ENCODE assay signal across 1 cellular context in the genomic region with DNA sequence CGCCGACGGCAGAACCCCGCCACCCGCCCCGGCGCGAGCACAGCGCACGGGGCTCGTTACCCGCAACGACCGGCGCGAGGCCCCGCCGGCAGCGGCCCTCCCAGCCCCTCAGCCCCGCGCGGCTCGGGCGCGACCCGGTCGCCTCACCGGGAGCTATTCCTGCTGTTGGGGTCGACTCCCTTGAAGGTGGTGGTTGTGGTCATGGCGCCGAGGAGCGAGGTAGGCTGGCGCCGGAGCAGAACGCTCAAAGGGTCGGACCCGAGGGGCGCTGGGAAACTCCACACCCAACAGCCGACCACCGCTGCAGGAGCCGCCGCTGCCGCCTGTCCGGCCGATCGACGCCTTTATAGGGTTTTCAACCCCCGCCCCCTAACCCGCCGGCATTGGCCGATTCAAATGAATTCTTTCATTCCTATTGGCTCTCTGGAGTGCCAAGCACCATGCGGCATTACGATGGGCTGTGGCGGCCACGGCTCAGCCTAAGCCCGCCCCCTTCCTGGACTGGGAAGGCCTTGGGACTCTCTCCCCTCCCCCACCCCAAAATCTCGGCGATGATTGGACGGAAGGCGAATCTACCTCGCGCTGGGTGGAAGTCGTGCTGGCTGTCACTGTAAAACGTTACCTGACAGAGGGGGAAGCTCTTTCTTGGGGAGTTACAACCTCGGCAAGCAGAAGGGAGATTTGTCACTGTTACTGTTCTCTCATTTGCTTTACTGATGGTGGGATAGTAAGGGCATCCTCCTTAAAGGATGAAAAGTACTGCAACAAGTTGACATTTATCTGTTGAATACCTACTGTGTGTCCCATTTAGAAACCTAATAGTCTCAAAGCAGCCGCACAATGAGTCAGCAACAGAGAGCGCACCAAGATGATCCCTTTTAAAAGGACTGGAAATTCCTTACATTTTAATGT.
TF ChIP-seq lines count a peak whose summit lies in the region.

A gene with protein sequence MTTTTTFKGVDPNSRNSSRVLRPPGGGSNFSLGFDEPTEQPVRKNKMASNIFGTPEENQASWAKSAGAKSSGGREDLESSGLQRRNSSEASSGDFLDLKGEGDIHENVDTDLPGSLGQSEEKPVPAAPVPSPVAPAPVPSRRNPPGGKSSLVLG (minus strand): TSS at position 318 of the 912 bp plus-strand sequence. CDS start 115 bp downstream, at position 203.

TF ChIP-seq in K562, 482 proteins besides CTCF, POLR2A, EP300 and RAD21 (continued from another document and continues in another):
- TF ChIP-seq, protein P1, sequence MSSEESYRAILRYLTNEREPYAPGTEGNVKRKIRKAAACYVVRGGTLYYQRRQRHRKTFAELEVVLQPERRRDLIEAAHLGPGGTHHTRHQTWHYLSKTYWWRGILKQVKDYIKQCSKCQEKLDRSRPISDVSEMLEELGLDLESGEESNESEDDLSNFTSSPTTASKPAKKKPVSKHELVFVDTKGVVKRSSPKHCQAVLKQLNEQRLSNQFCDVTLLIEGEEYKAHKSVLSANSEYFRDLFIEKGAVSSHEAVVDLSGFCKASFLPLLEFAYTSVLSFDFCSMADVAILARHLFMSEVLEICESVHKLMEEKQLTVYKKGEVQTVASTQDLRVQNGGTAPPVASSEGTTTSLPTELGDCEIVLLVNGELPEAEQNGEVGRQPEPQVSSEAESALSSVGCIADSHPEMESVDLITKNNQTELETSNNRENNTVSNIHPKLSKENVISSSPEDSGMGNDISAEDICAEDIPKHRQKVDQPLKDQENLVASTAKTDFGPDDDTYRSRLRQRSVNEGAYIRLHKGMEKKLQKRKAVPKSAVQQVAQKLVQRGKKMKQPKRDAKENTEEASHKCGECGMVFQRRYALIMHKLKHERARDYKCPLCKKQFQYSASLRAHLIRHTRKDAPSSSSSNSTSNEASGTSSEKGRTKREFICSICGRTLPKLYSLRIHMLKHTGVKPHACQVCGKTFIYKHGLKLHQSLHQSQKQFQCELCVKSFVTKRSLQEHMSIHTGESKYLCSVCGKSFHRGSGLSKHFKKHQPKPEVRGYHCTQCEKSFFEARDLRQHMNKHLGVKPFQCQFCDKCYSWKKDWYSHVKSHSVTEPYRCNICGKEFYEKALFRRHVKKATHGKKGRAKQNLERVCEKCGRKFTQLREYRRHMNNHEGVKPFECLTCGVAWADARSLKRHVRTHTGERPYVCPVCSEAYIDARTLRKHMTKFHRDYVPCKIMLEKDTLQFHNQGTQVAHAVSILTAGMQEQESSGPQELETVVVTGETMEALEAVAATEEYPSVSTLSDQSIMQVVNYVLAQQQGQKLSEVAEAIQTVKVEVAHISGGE (CRISPR knock-in tag; IDR thresholded peaks at IDR 0.05): peak in 1 of 3 experiments; percentile 83; a peak in 2 of 6 replicates
- TF ChIP-seq, protein P2, sequence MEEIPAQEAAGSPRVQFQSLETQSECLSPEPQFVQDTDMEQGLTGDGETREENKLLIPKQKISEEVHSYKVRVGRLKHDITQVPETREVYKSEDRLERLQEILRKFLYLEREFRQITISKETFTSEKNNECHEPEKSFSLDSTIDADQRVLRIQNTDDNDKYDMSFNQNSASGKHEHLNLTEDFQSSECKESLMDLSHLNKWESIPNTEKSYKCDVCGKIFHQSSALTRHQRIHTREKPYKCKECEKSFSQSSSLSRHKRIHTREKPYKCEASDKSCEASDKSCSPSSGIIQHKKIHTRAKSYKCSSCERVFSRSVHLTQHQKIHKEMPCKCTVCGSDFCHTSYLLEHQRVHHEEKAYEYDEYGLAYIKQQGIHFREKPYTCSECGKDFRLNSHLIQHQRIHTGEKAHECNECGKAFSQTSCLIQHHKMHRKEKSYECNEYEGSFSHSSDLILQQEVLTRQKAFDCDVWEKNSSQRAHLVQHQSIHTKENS (CRISPR knock-in tag; IDR thresholded peaks at IDR 0.05): no peak
- TF ChIP-seq POLR2H (tag; IDR thresholded peaks at IDR 0.05; ENCODE audit: low read depth): peak; percentile 98
- TF ChIP-seq, protein P3, sequence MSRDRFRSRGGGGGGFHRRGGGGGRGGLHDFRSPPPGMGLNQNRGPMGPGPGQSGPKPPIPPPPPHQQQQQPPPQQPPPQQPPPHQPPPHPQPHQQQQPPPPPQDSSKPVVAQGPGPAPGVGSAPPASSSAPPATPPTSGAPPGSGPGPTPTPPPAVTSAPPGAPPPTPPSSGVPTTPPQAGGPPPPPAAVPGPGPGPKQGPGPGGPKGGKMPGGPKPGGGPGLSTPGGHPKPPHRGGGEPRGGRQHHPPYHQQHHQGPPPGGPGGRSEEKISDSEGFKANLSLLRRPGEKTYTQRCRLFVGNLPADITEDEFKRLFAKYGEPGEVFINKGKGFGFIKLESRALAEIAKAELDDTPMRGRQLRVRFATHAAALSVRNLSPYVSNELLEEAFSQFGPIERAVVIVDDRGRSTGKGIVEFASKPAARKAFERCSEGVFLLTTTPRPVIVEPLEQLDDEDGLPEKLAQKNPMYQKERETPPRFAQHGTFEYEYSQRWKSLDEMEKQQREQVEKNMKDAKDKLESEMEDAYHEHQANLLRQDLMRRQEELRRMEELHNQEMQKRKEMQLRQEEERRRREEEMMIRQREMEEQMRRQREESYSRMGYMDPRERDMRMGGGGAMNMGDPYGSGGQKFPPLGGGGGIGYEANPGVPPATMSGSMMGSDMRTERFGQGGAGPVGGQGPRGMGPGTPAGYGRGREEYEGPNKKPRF (IDR thresholded peaks at IDR 0.05; ENCODE audit: low read depth, low read length): no peak
- no peak for TF ChIP-seq HNRNPUL1 (IDR thresholded peaks at IDR 0.05; ENCODE audit: low read length)
- TF ChIP-seq, protein P4, sequence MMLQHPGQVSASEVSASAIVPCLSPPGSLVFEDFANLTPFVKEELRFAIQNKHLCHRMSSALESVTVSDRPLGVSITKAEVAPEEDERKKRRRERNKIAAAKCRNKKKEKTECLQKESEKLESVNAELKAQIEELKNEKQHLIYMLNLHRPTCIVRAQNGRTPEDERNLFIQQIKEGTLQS (IDR thresholded peaks at IDR 0.05): peak; percentile 59; the same call in 1 of the 2 replicates
- TF ChIP-seq, protein P4 (CRISPR knock-in tag; conservative IDR thresholded peaks at IDR 0.05): no peak
- TF ChIP-seq SP1 (CRISPR knock-in tag; IDR thresholded peaks at IDR 0.05): peak; percentile 85
- no peak for TF ChIP-seq SRSF3 (IDR thresholded peaks at IDR 0.05; ENCODE audit: insufficient read depth, low read length)
- no peak for TF ChIP-seq MEF2A (IDR thresholded peaks at IDR 0.05; ENCODE audit: control insufficient read depth, low read depth, low read length)
- peak; percentile 93 for TF ChIP-seq RBBP5 (IDR thresholded peaks at IDR 0.05; ENCODE audit: borderline replicate concordance, insufficient read depth, low read length, poor library complexity, severe bottlenecking)
- peak; percentile 71 for TF ChIP-seq SMARCA4 (IDR thresholded peaks at IDR 0.05)
- TF ChIP-seq, protein P5, sequence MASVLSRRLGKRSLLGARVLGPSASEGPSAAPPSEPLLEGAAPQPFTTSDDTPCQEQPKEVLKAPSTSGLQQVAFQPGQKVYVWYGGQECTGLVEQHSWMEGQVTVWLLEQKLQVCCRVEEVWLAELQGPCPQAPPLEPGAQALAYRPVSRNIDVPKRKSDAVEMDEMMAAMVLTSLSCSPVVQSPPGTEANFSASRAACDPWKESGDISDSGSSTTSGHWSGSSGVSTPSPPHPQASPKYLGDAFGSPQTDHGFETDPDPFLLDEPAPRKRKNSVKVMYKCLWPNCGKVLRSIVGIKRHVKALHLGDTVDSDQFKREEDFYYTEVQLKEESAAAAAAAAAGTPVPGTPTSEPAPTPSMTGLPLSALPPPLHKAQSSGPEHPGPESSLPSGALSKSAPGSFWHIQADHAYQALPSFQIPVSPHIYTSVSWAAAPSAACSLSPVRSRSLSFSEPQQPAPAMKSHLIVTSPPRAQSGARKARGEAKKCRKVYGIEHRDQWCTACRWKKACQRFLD (CRISPR knock-in tag; IDR thresholded peaks at IDR 0.05): no peak; the same call in 1 of the 2 replicates
- no peak for TF ChIP-seq FOXJ3 (CRISPR knock-in tag; IDR thresholded peaks at IDR 0.05)
- no peak for TF ChIP-seq ZNF140 (CRISPR knock-in tag; IDR thresholded peaks at IDR 0.05)
- TF ChIP-seq, protein P6, sequence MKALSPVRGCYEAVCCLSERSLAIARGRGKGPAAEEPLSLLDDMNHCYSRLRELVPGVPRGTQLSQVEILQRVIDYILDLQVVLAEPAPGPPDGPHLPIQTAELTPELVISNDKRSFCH (CRISPR knock-in tag; IDR thresholded peaks at IDR 0.05): no peak
- TF ChIP-seq, protein P6 (tag; IDR thresholded peaks at IDR 0.05): peak; percentile 39
- peak; percentile 48 for TF ChIP-seq CCNT2 (IDR thresholded peaks at IDR 0.05; ENCODE audit: borderline replicate concordance, extremely low read depth, insufficient read length, low read depth, low read length)
- TF ChIP-seq CBFA2T3 (IDR thresholded peaks at IDR 0.05): peak; percentile 7; the same call in 1 of the 2 replicates
- peak; percentile 19; the same call in 1 of the 2 replicates for TF ChIP-seq NCOR1 (IDR thresholded peaks at IDR 0.05)
- TF ChIP-seq, protein P7, sequence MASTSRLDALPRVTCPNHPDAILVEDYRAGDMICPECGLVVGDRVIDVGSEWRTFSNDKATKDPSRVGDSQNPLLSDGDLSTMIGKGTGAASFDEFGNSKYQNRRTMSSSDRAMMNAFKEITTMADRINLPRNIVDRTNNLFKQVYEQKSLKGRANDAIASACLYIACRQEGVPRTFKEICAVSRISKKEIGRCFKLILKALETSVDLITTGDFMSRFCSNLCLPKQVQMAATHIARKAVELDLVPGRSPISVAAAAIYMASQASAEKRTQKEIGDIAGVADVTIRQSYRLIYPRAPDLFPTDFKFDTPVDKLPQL (IDR thresholded peaks at IDR 0.05; ENCODE audit: extremely low read depth, insufficient read length): peak; percentile 85
- peak; percentile 89 for TF ChIP-seq ZNF316 (IDR thresholded peaks at IDR 0.05)
- peak; percentile 89 for TF ChIP-seq ZBTB7A (IDR thresholded peaks at IDR 0.05; ENCODE audit: borderline replicate concordance, control insufficient read depth, low read depth, low read length)
- TF ChIP-seq XRCC5 (IDR thresholded peaks at IDR 0.05; ENCODE audit: low read depth, low read length): 0 out of 2 replicates have a peak, but pooled peaks have one; percentile 11
- peak; percentile 59 for TF ChIP-seq PHF20 (IDR thresholded peaks at IDR 0.05; ENCODE audit: partially characterized antibody)
- TF ChIP-seq SRSF1 (IDR thresholded peaks at IDR 0.05; ENCODE audit: low read depth, low read length): peak; percentile 82; the same call in 1 of the 2 replicates
- peak; percentile 43; the same call in 1 of the 2 replicates for TF ChIP-seq SMAD4 (CRISPR knock-in tag; conservative IDR thresholded peaks at IDR 0.05)
- no peak for TF ChIP-seq ZNF551 (CRISPR knock-in tag; IDR thresholded peaks at IDR 0.05)
- TF ChIP-seq KDM5B (IDR thresholded peaks at IDR 0.05; ENCODE audit: insufficient replicate concordance, low read depth, low read length): peak; percentile 100
- peak in 1 of 2 experiments; percentile 13; a peak in 1 of 4 replicates for TF ChIP-seq TEAD1 (CRISPR knock-in tag; IDR thresholded peaks at IDR 0.05)
- 0 out of 2 replicates have a peak, but pooled peaks have one; percentile 19 for TF ChIP-seq BACH1 (tag; IDR thresholded peaks at IDR 0.05)
- TF ChIP-seq, protein P8, sequence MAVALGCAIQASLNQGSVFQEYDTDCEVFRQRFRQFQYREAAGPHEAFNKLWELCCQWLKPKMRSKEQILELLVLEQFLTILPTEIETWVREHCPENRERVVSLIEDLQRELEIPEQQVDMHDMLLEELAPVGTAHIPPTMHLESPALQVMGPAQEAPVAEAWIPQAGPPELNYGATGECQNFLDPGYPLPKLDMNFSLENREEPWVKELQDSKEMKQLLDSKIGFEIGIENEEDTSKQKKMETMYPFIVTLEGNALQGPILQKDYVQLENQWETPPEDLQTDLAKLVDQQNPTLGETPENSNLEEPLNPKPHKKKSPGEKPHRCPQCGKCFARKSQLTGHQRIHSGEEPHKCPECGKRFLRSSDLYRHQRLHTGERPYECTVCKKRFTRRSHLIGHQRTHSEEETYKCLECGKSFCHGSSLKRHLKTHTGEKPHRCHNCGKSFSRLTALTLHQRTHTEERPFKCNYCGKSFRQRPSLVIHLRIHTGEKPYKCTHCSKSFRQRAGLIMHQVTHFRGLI (CRISPR knock-in tag; IDR thresholded peaks at IDR 0.05): no peak
- peak; percentile 85; the same call in 1 of the 2 replicates for TF ChIP-seq GATAD2B (IDR thresholded peaks at IDR 0.05; ENCODE audit: borderline replicate concordance)
- TF ChIP-seq TAF7 (tag; IDR thresholded peaks at IDR 0.05): peak; percentile 45; the same call in 1 of the 2 replicates
- TF ChIP-seq RNF2 (IDR thresholded peaks at IDR 0.05): peak; percentile 93
- TF ChIP-seq ZNF212 (CRISPR knock-in tag; IDR thresholded peaks at IDR 0.05): 0 out of 2 replicates have a peak, but pooled peaks have one; percentile 79
- TF ChIP-seq, protein P9, sequence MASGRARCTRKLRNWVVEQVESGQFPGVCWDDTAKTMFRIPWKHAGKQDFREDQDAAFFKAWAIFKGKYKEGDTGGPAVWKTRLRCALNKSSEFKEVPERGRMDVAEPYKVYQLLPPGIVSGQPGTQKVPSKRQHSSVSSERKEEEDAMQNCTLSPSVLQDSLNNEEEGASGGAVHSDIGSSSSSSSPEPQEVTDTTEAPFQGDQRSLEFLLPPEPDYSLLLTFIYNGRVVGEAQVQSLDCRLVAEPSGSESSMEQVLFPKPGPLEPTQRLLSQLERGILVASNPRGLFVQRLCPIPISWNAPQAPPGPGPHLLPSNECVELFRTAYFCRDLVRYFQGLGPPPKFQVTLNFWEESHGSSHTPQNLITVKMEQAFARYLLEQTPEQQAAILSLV (tag; IDR thresholded peaks at IDR 0.05): no peak
- TF ChIP-seq ESRRA (IDR thresholded peaks at IDR 0.05; ENCODE audit: borderline replicate concordance, low read depth): peak; percentile 37; the same call in 1 of the 2 replicates
- no peak for TF ChIP-seq ZNF830 (CRISPR knock-in tag; IDR thresholded peaks at IDR 0.05)
- TF ChIP-seq, protein P10, sequence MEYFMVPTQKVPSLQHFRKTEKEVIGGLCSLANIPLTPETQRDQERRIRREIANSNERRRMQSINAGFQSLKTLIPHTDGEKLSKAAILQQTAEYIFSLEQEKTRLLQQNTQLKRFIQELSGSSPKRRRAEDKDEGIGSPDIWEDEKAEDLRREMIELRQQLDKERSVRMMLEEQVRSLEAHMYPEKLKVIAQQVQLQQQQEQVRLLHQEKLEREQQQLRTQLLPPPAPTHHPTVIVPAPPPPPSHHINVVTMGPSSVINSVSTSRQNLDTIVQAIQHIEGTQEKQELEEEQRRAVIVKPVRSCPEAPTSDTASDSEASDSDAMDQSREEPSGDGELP (CRISPR knock-in tag; IDR thresholded peaks at IDR 0.05; ENCODE audit: borderline replicate concordance): peak; percentile 70; the same call in 1 of the 2 replicates
- TF ChIP-seq LCOR (CRISPR knock-in tag; IDR thresholded peaks at IDR 0.05): peak; percentile 66
- TF ChIP-seq ATF7 (IDR thresholded peaks at IDR 0.05): peak; percentile 75
- TF ChIP-seq POLR2B (IDR thresholded peaks at IDR 0.05; ENCODE audit: low read depth, partially characterized antibody): peak; percentile 99
